ENCODE assay signal across 28 cellular contexts in the genomic region with DNA sequence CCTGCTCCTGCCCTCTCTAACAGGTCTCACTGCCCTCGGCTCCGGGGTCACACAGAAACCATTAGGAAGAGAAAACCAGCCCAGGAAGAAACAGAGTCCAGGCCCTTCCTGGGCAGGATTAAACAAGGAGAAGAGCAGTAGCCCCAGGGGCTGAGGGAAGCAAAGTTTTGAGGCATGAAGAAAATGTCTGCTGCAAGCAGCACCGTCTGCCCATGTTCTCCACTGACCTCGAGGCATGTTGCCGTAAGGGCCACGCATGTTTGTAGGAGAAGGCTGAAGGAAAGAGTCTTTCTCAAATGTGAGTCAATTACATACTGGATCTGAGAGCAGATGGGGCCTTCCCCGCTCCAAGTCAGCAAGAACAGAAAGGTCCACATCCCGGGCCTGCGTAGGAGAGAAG.
"Had no signal": no experiment of that assay in that cellular context is flagged by ENCODE, and none has a peak within 500 bp of the region (broad histone marks: within the 10 kb centered on the region; RNA-seq: fewer than 3 reads in every experiment).

No MANE protein-coding gene starts in this region.

- H3K27me3 ChIP-seq: brain microvascular endothelial cell had no signal

- H3K4me2 ChIP-seq: SK-N-SH had no signal

- DNase-seq: activated CD4-positive, alpha-beta T cell treated with anti-CD3 and anti-CD28 coated beads, Interleukin-2, amount 10 ng/mL, durations not matched to agents 24 days and 14 days; activated CD4-positive, alpha-beta T cell treated with anti-CD3 and anti-CD28 coated beads, Interleukin-2, amount 50 U/mL, for 4 hours; activated CD8-positive, alpha-beta memory T cell treated with anti-CD3 and anti-CD28 coated beads, Interleukin-2, amount 50 U/mL, for 4 hours; activated effector memory CD4-positive, alpha-beta T cell treated with anti-CD3 and anti-CD28 coated beads, Interleukin-2, amount 50 U/mL, for 16 hours; activated naive CD4-positive, alpha-beta T cell; activated naive CD8-positive, alpha-beta T cell treated with anti-CD3 and anti-CD28 coated beads for 36 hours; activated T-cell treated with anti-CD3 and anti-CD28 coated beads for 4 hours; activated T-cell treated with anti-CD3 and anti-CD28 coated beads, Interleukin-2, amount 50 U/mL, for 72 hours; amniotic stem cell; aorta; brain microvascular endothelial cell; central memory CD4-positive, alpha-beta T cell; KG1; MM.1S; MV-4-11; NCI-H1092; NCI-H1436 treated with DMSO at 0.1 percent for 48 hours; NCI-H1694 treated with DMSO at 0.1 percent for 48 hours; NCI-H2029; NCI-H345; NCI-H524 treated with DMSO at 0.1 percent for 48 hours; SHP77 treated with DMSO at 0.1 percent for 48 hours; SK-N-SH had no signal

- H3K9me3 Mint-ChIP-seq: activated CD4-positive, alpha-beta T cell treated with anti-CD3 and anti-CD28 coated beads, Interleukin-2, amount 10 ng/mL, durations not matched to agents 24 days and 14 days; activated naive CD8-positive, alpha-beta T cell treated with anti-CD3 and anti-CD28 coated beads for 36 hours; activated T-cell treated with anti-CD3 and anti-CD28 coated beads, Interleukin-2, amount 50 U/mL, for 72 hours; activated T-helper 17 cell treated with anti-CD3 and anti-CD28 coated beads, Interleukin-2, amount 50 U/mL, for 72 hours; IgD-negative memory B cell; T-helper 1 cell treated with Interleukin-12 subunit alpha and Interleukin-12 subunit beta and Interleukin-4 antibody, amounts not matched to agents 30 μg/mL and 1 μg/mL, for 36 hours; T-helper 2 cell treated with Interferon-gamma antibody and Interleukin-4, amounts not matched to agents 5 μg/mL and 100 μg/mL, for 36 hours had no signal

- H3K9ac ChIP-seq: SK-N-SH had no signal

- H3K9me3 ChIP-seq: SJSA1, SK-N-SH had no signal

- H3K27ac Mint-ChIP-seq: activated CD4-positive, alpha-beta T cell treated with anti-CD3 and anti-CD28 coated beads, Interleukin-2, amount 10 ng/mL, durations not matched to agents 24 days and 14 days; activated T-cell treated with anti-CD3 and anti-CD28 coated beads, Interleukin-2, amount 50 U/mL, for 72 hours; IgD-negative memory B cell; T-helper 1 cell treated with Interleukin-12 subunit alpha and Interleukin-12 subunit beta and Interleukin-4 antibody, amounts not matched to agents 30 μg/mL and 1 μg/mL, for 36 hours; T-helper 2 cell treated with Interferon-gamma antibody and Interleukin-4, amounts not matched to agents 5 μg/mL and 100 μg/mL, for 36 hours had no signal

- H3K27me3 Mint-ChIP-seq: activated CD4-positive, alpha-beta T cell treated with anti-CD3 and anti-CD28 coated beads, Interleukin-2, amount 10 ng/mL, durations not matched to agents 24 days and 14 days; activated naive CD8-positive, alpha-beta T cell treated with anti-CD3 and anti-CD28 coated beads for 36 hours; activated T-helper 17 cell treated with anti-CD3 and anti-CD28 coated beads, Interleukin-2, amount 50 U/mL, for 72 hours; IgD-negative memory B cell had no signal

- H3K27ac ChIP-seq: brain microvascular endothelial cell, SJSA1 had no signal

- H3K4me3 Mint-ChIP-seq: activated CD4-positive, alpha-beta T cell treated with anti-CD3 and anti-CD28 coated beads, Interleukin-2, amount 10 ng/mL, durations not matched to agents 24 days and 14 days; activated naive CD8-positive, alpha-beta T cell treated with anti-CD3 and anti-CD28 coated beads for 36 hours; activated T-cell treated with anti-CD3 and anti-CD28 coated beads, Interleukin-2, amount 50 U/mL, for 72 hours; activated T-helper 17 cell treated with anti-CD3 and anti-CD28 coated beads, Interleukin-2, amount 50 U/mL, for 72 hours; T-helper 1 cell treated with Interleukin-12 subunit alpha and Interleukin-12 subunit beta and Interleukin-4 antibody, amounts not matched to agents 30 μg/mL and 1 μg/mL, for 36 hours; T-helper 2 cell treated with Interferon-gamma antibody and Interleukin-4, amounts not matched to agents 5 μg/mL and 100 μg/mL, for 36 hours had no signal

- H3K4me3 ChIP-seq: SJSA1 had no signal
